ENCODE assay signal across 16 cellular contexts in the genomic region with DNA sequence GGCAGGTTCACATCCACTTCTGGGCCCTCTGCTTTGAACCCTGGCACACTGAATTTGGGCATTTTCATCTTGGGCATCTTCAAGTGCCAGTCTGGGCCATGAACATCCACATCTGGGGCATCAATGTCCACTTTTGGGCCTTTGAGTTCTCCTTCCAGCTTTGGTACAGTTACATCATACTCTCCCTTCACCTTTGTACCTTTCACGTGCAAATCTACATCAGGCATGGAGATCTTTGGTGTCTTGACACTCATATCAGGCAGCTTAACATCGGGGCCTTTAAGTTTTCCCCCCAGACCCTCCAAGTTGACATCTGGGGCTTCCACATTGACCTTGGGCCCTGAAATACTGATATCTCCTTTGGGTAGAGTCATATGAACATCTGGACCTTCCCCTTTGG. TPM values are rescaled to one million over a fixed set of nuclear protein-coding genes. Genes with fewer than 3 reads are reported as not detected.
DNase-seq lines count a peak whose midpoint lies in the region; ATAC-seq, FAIRE-seq and TF ChIP-seq lines count a peak whose summit lies in the region.
"Had no signal": no experiment of that assay in that cellular context is flagged by ENCODE, and none has a peak within 500 bp of the region (broad histone marks: within the 10 kb centered on the region; RNA-seq: fewer than 3 reads in every experiment).

No MANE protein-coding gene starts in this region.

- TF ChIP-seq CTCF in CD14-positive monocyte (IDR thresholded peaks at IDR 0.05) (no peak), K562 (IDR thresholded peaks at IDR 0.05 in 2 of 3, conservative IDR thresholded peaks at IDR 0.05 in 1 of 3; ENCODE audit: insufficient read depth in 2 of 3, low read depth in 1 of 3, low read length in 3 of 3) (no peak)

- no peak overlapping the region for H3K4me3 Mint-ChIP-seq in CD14-positive monocyte
- peak overlapping the region in 1 of 8 donors; percentile 26 for H3K4me3 Mint-ChIP-seq in CD4-positive, alpha-beta memory T cell
- no peak overlapping the region for H3K4me3 Mint-ChIP-seq in memory B cell

- H3K4me2 ChIP-seq in K562 (ENCODE audit: insufficient read depth, low read length), result no peak overlapping the region
- H3K4me2 ChIP-seq: BLaER1 had no signal

- 72% methylated on average over 2 of the region's 2 CpGs for WGBS in K562 (ENCODE audit: insufficient coverage, low coverage, missing lambda C conversion rate)

- no peak overlapping the region for H2AFZ ChIP-seq in K562 (ENCODE audit: low read depth, low read length)

- H3K4me3 ChIP-seq in CD4-positive, alpha-beta memory T cell (ENCODE audit: low read length in 2 of 2), result no peak overlapping the region
- H3K4me3 ChIP-seq in K562, result no peak overlapping the region
- H3K4me3 ChIP-seq: BLaER1, MG63 had no signal

- in situ Hi-C loops in K562 (cut with MboI), result no loop called here

- TF ChIP-seq RAD21 in K562 (CRISPR knock-in tag; conservative IDR thresholded peaks at IDR 0.05 in 1 of 2, IDR thresholded peaks at IDR 0.05 in 1 of 2), result no peak

- no peak for FAIRE-seq in K562 (lab: Jason Lieb, UNC)
- FAIRE-seq: G401.6, GM12891 had no signal

- POLR2A ChIA-PET in CD4-positive, alpha-beta memory T cell (lab: Charles Lee; ENCODE audit: partially characterized antibody), result no interaction called here
- POLR2A ChIA-PET in K562 (lab: Yijun Ruan, JAX), result no interaction called here

- DNase-seq in CD14-positive monocyte (ENCODE audit: low spot score), result no peak
- peak in 1 of 5 donors; percentile 5 for DNase-seq in CD4-positive, alpha-beta memory T cell
- DNase-seq in K562 (ENCODE audit: extremely low read depth in 1 of 4, low spot score in 3 of 4), result no peak
- DNase-seq in memory B cell (ENCODE audit: low spot score in 2 of 2), result no peak
- DNase-seq in DMS53 (lab: John Stamatoyannopoulos, UW), result no peak
- no peak for DNase-seq in cerebellar cortex (ENCODE audit: low spot score)
- DNase-seq: DMS79 treated with DMSO at 0.1 percent for 48 hours, GOT3, MG63, NCI-H1092 treated with DMSO at 0.1 percent for 48 hours, NCI-H187, PC-3 had no signal

- no peak for TF ChIP-seq EP300 in K562 (IDR thresholded peaks at IDR 0.05; ENCODE audit: low read length)

- H3K9ac ChIP-seq in K562 (ENCODE audit: insufficient read depth in 1 of 2, low read depth in 2 of 2, low read length in 2 of 2), result no peak overlapping the region
- H3K9ac ChIP-seq: BLaER1 had no signal

- H3K4me1 Mint-ChIP-seq in CD14-positive monocyte (peaks cover 3% of the 10 kb centered on the region), memory B cell (peaks cover 16% of the 10 kb centered on the region)
- H3K4me1 Mint-ChIP-seq in CD4-positive, alpha-beta memory T cell, result peaks cover 24 to 78% (median 54%) of the 10 kb centered on the region in 4 donors

- peaks cover 0 to 3% (median 0%) of the 10 kb centered on the region in 7 donors for H3K9me3 Mint-ChIP-seq in CD14-positive monocyte
- H3K9me3 Mint-ChIP-seq in CD4-positive, alpha-beta memory T cell, result peaks cover 0 to 11% (median 0%) of the 10 kb centered on the region in 8 donors
- H3K9me3 Mint-ChIP-seq in memory B cell, result no peaks in the 10 kb centered on the region

- TSS peak; percentile 7 for BruUV-seq in K562 (replicated peaks; lab: Mats Ljungman, UMichigan)

- no peaks in the 10 kb centered on the region for H3K9me3 ChIP-seq in CD4-positive, alpha-beta memory T cell (ENCODE audit: control insufficient read depth in 1 of 2, low read length in 2 of 2)
- no peaks in the 10 kb centered on the region for H3K9me3 ChIP-seq in K562 (replicated peaks; ENCODE audit: control insufficient read depth, insufficient read depth, low read depth, low read length)
- H3K9me3 ChIP-seq: BLaER1, MG63 had no signal

- no peaks in the 10 kb centered on the region; the same call in 1 of the 2 replicates for H4K20me1 ChIP-seq in K562 (replicated peaks; ENCODE audit: control insufficient read depth, insufficient read depth, low read length)
- H4K20me1 ChIP-seq: BLaER1 had no signal

- H3K9me1 ChIP-seq in K562 (ENCODE audit: control insufficient read depth, insufficient read depth, low read length), result peaks cover 2% of the 10 kb centered on the region

- no peak for TF ChIP-seq POLR2A in K562 (conservative IDR thresholded peaks at IDR 0.05)

- H3K4me1 ChIP-seq in CD4-positive, alpha-beta memory T cell (ENCODE audit: insufficient read depth, low read length), result no peaks in the 10 kb centered on the region
- peaks cover 0 to 5% of the 10 kb centered on the region in 2 experiments; a peak in 1 of 5 replicates for H3K4me1 ChIP-seq in K562 (replicated peaks in 1 of 2; ENCODE audit: control insufficient read depth in 2 of 2, insufficient read depth in 2 of 2, low read length in 2 of 2)

- peak overlapping the region in 4 of 7 donors; percentile 27 to 64 (median 54) for H3K27ac Mint-ChIP-seq in CD14-positive monocyte
- H3K27ac Mint-ChIP-seq in CD4-positive, alpha-beta memory T cell, result peak overlapping the region in 5 of 7 donors; percentile 55 to 81 (median 74)
- H3K27ac Mint-ChIP-seq in memory B cell, result peak overlapping the region; percentile 96

- no peak overlapping the region for H3K27ac ChIP-seq in CD4-positive, alpha-beta memory T cell (ENCODE audit: low read depth, low read length)
- no peak overlapping the region for H3K27ac ChIP-seq in K562 (ENCODE audit: extremely low read depth, low read depth, low read length)
- H3K27ac ChIP-seq: BLaER1 had no signal

- H3K79me2 ChIP-seq in K562 (ENCODE audit: control insufficient read depth, insufficient read depth, low read length), result no peaks in the 10 kb centered on the region

- H3K27me3 Mint-ChIP-seq in CD14-positive monocyte (ENCODE audit: low read depth in 3 of 3) (peaks cover 0 to 5% (median 0%) of the 10 kb centered on the region in 3 donors), memory B cell (no peaks in the 10 kb centered on the region)
- no peaks in the 10 kb centered on the region for H3K27me3 Mint-ChIP-seq in CD4-positive, alpha-beta memory T cell

- CTCF ChIA-PET in CD4-positive, alpha-beta memory T cell (lab: Charles Lee; ENCODE audit: partially characterized antibody), result interaction anchor here (2.1 kb wide), 1 partner anchor 11 kb away, joined by 6 read pairs; no protein-coding TSS in a partner anchor
- CTCF ChIA-PET in K562 (lab: Yijun Ruan, JAX; ENCODE audit: low intra/inter-chr PET ratio), result no interaction called here

- H3K36me3 Mint-ChIP-seq in CD14-positive monocyte, result peaks cover 93 to 98% of the 10 kb centered on the region in 2 donors
- peaks cover 85 to 86% of the 10 kb centered on the region in 2 donors for H3K36me3 Mint-ChIP-seq in CD4-positive, alpha-beta memory T cell
- H3K36me3 Mint-ChIP-seq in memory B cell, result peaks cover 57% of the 10 kb centered on the region

- no peaks in the 10 kb centered on the region for H3K27me3 ChIP-seq in CD4-positive, alpha-beta memory T cell (ENCODE audit: insufficient read depth, low read length)
- no peaks in the 10 kb centered on the region for H3K27me3 ChIP-seq in K562 (ENCODE audit: control insufficient read depth in 2 of 2, insufficient read depth in 2 of 2, low read length in 2 of 2)
- H3K27me3 ChIP-seq: BLaER1, MG63 had no signal

- intact Hi-C loops in CD14-positive monocyte (cut with micrococcal nuclease), result loop anchor here in 1 of 2 donors (5.0 kb wide), 1 partner anchor 35 kb away; no protein-coding TSS in a partner anchor
- intact Hi-C loops in CD4-positive, alpha-beta memory T cell (cut with micrococcal nuclease), result no loop called here
- intact Hi-C loops in K562 (cut with micrococcal nuclease), result no loop called here

- ATAC-seq in K562, result no peak
- peak; percentile 6 for ATAC-seq in memory B cell (ENCODE audit: low read depth)
- ATAC-seq in HG03280 (IDR thresholded peaks at IDR 0.05; ENCODE audit: unreplicated experiment), result no peak
- ATAC-seq: PC-3 had no signal

- H3K36me3 ChIP-seq in CD4-positive, alpha-beta memory T cell (ENCODE audit: insufficient read depth, low read length), result peaks cover 92% of the 10 kb centered on the region
- peaks cover 51% of the 10 kb centered on the region; the same call in 1 of the 3 replicates for H3K36me3 ChIP-seq in K562 (ENCODE audit: control insufficient read depth, insufficient read depth, low read length)
- H3K36me3 ChIP-seq: BLaER1 had no signal

RNA-seq across cellular contexts. Expression of a gene that starts 14.5 kb away (rescaled TPM):
- 100 to 1,000 TPM in 1 of 2 donors, 10 to 100 TPM in 1; 80.0 to 103 TPM for polyA plus RNA-seq in CD14-positive monocyte
- total RNA-seq in CD4-positive, alpha-beta memory T cell, result 100 to 1,000 TPM; 559 to 573 TPM
- 100 to 1,000 TPM in 1 of 2 donors, 10 to 100 TPM in 1; 23.5 to 186 TPM for polyA plus RNA-seq in CD4-positive, alpha-beta memory T cell
- 39.7 and 135 TPM in 2 replicates for total RNA-seq in K562 (2011; cell fraction: chromatin; rRNA removed; ENCODE audit: low replicate concordance)
- total RNA-seq in K562 (2011; cell fraction: nucleolus; rRNA removed), result 22.0 and 31.1 TPM in 2 replicates
- 33.6 and 34.6 TPM in 2 replicates for total RNA-seq in K562 (2011; cell fraction: nucleoplasm; rRNA removed)
- 66.4 and 75.0 TPM in 2 replicates for total RNA-seq in K562 (2014; rRNA removed)
- total RNA-seq in K562 (2014; rRNA removed; fragmentation: Illumina TruSeq; extraction: Trizol), result 44.1 and 45.1 TPM in 2 replicates
- total RNA-seq in K562 (2015; rRNA removed; fragmentation: Illumina TruSeq; extraction: Trizol), result 71.3 and 71.7 TPM in 2 replicates
- 89.2 and 89.7 TPM in 2 replicates for total RNA-seq in K562 (2021)
- 17.6 and 33.5 TPM in 2 replicates for polyA plus RNA-seq in K562 (2011; rRNA removed)
- 5.7 and 18.0 TPM in 2 replicates for polyA plus RNA-seq in K562 (2011; cell fraction: cytosol; rRNA removed)
- 53.7 and 161 TPM in 2 replicates for polyA plus RNA-seq in K562 (2011; cell fraction: nucleus; rRNA removed)
- 43.6 and 58.2 TPM in 2 replicates for polyA plus RNA-seq in K562 (2012)
- 35.3 and 45.0 TPM in 2 replicates for polyA plus RNA-seq in K562 (2014; fragmentation: Illumina TruSeq; extraction: Trizol)
- 1 to 10 TPM; 1.5 to 2.5 TPM for polyA plus RNA-seq in K562 (2014; fragmentation: Nextera tagmentation; extraction: Ambion mirVana)
- polyA plus RNA-seq in K562 (2014; rRNA removed), result 26.0 and 30.1 TPM in 2 replicates
- 82.9 and 138 TPM in 2 replicates for polyA minus RNA-seq in K562 (2011; rRNA and poly(A)+ RNA removed)
- 55.4 and 84.5 TPM in 2 replicates for polyA minus RNA-seq in K562 (2011; cell fraction: cytosol; rRNA and poly(A)+ RNA removed)
- polyA minus RNA-seq in K562 (2011; cell fraction: nucleus; rRNA and poly(A)+ RNA removed), result 20.5 and 109 TPM in 2 replicates

RNA-seq across cellular contexts. Expression of a gene that starts 41.6 kb away (rescaled TPM):
- polyA plus RNA-seq in CD14-positive monocyte, result 100 to 1,000 TPM; 490 to 491 TPM
- 1,000 to 10,000 TPM; 1,815 to 1,855 TPM for total RNA-seq in CD4-positive, alpha-beta memory T cell
- 1,000 to 10,000 TPM; 1,453 to 1,910 TPM for polyA plus RNA-seq in CD4-positive, alpha-beta memory T cell
- 157 and 277 TPM in 2 replicates for total RNA-seq in K562 (2011; cell fraction: chromatin; rRNA removed; ENCODE audit: low replicate concordance)
- total RNA-seq in K562 (2011; cell fraction: nucleolus; rRNA removed), result 471 and 476 TPM in 2 replicates
- total RNA-seq in K562 (2011; cell fraction: nucleoplasm; rRNA removed), result 624 and 1,167 TPM in 2 replicates
- 2,058 and 2,269 TPM in 2 replicates for total RNA-seq in K562 (2014; rRNA removed)
- 1,872 and 2,117 TPM in 2 replicates for total RNA-seq in K562 (2014; rRNA removed; fragmentation: Illumina TruSeq; extraction: Trizol)
- total RNA-seq in K562 (2015; rRNA removed; fragmentation: Illumina TruSeq; extraction: Trizol), result 2,017 and 2,035 TPM in 2 replicates
- 1,822 and 1,912 TPM in 2 replicates for total RNA-seq in K562 (2021)
- 2,098 and 2,266 TPM in 2 replicates for polyA plus RNA-seq in K562 (2011; rRNA removed)
- polyA plus RNA-seq in K562 (2011; cell fraction: cytosol; rRNA removed), result 2,402 and 2,852 TPM in 2 replicates
- 1,113 and 1,374 TPM in 2 replicates for polyA plus RNA-seq in K562 (2011; cell fraction: nucleus; rRNA removed)
- polyA plus RNA-seq in K562 (2012), result 1,964 and 2,831 TPM in 2 replicates
- 1,982 and 2,349 TPM in 2 replicates for polyA plus RNA-seq in K562 (2014; fragmentation: Illumina TruSeq; extraction: Trizol)
- polyA plus RNA-seq in K562 (2014; fragmentation: Nextera tagmentation; extraction: Ambion mirVana), result 1,000 to 10,000 TPM in 1 of 2 experiments, 100 to 1,000 TPM in 1; 985 to 1,460 TPM
- polyA plus RNA-seq in K562 (2014; rRNA removed), result 1,633 and 1,674 TPM in 2 replicates
- polyA minus RNA-seq in K562 (2011; rRNA and poly(A)+ RNA removed), result 1,497 and 1,545 TPM in 2 replicates
- 1,399 and 1,500 TPM in 2 replicates for polyA minus RNA-seq in K562 (2011; cell fraction: cytosol; rRNA and poly(A)+ RNA removed)
- 145 and 316 TPM in 2 replicates for polyA minus RNA-seq in K562 (2011; cell fraction: nucleus; rRNA and poly(A)+ RNA removed)

RNA-seq across cellular contexts. Expression of a gene that starts 59.2 kb away (rescaled TPM):
- polyA plus RNA-seq in CD14-positive monocyte (1 to 10 TPM; 1.8 to 2.1 TPM), K562 (2011; rRNA removed) (15.7 and 31.2 TPM in 2 replicates), K562 (2014; fragmentation: Illumina TruSeq; extraction: Trizol) (22.8 and 26.7 TPM in 2 replicates), K562 (2014; fragmentation: Nextera tagmentation; extraction: Ambion mirVana) (1 to 10 TPM in 1 of 2 experiments, under 1 TPM in 1; 0.66 to 1.5 TPM), K562 (2014; rRNA removed) (24.3 and 28.2 TPM in 2 replicates)
- 10 to 100 TPM; 37.7 to 38.1 TPM for total RNA-seq in CD4-positive, alpha-beta memory T cell
- 10 to 100 TPM; 14.6 to 19.7 TPM for polyA plus RNA-seq in CD4-positive, alpha-beta memory T cell
- 47.7 and 72.1 TPM in 2 replicates for total RNA-seq in K562 (2011; cell fraction: chromatin; rRNA removed; ENCODE audit: low replicate concordance)
- 38.0 and 41.8 TPM in 2 replicates for total RNA-seq in K562 (2011; cell fraction: nucleolus; rRNA removed)
- 30.8 and 37.0 TPM in 2 replicates for total RNA-seq in K562 (2011; cell fraction: nucleoplasm; rRNA removed)
- total RNA-seq in K562 (2014; rRNA removed) (18.5 and 20.9 TPM in 2 replicates), K562 (2014; rRNA removed; fragmentation: Illumina TruSeq; extraction: Trizol) (7.2 and 9.6 TPM in 2 replicates), K562 (2015; rRNA removed; fragmentation: Illumina TruSeq; extraction: Trizol) (11.5 and 12.4 TPM in 2 replicates), K562 (2021) (38.9 and 44.3 TPM in 2 replicates)
- polyA plus RNA-seq in K562 (2011; cell fraction: cytosol; rRNA removed), result 12.9 and 21.9 TPM in 2 replicates
- 57.1 and 64.8 TPM in 2 replicates for polyA plus RNA-seq in K562 (2011; cell fraction: nucleus; rRNA removed)
- 25.7 and 28.0 TPM in 2 replicates for polyA plus RNA-seq in K562 (2012)
- polyA minus RNA-seq in K562 (2011; rRNA and poly(A)+ RNA removed), result 12.0 and 15.6 TPM in 2 replicates
- 8.6 and 12.8 TPM in 2 replicates for polyA minus RNA-seq in K562 (2011; cell fraction: cytosol; rRNA and poly(A)+ RNA removed)
- 10.0 and 15.2 TPM in 2 replicates for polyA minus RNA-seq in K562 (2011; cell fraction: nucleus; rRNA and poly(A)+ RNA removed)
